Comparison of ENCODE assay signal across 8 cellular contexts in genomic region chr9:73528922-73529321, GRCh38.
"Had no signal": no experiment of that assay in that cellular context is flagged by ENCODE, and none has a peak within 500 bp of the region (broad histone marks: within the 10 kb centered on the region; RNA-seq: fewer than 3 reads in every experiment).

No MANE protein-coding gene starts in this region.

- DNase-seq: GDM1, GF-D8 had no signal

- FAIRE-seq: G401.6, GM12878, GM12891, GM12892, GM18507, GM19239 had no signal

- H3K4me3 ChIP-seq: GM12878 had no signal

- ATAC-seq: GM12878 had no signal
